8 cellular contexts compared by ENCODE assay signal in the genomic region with DNA sequence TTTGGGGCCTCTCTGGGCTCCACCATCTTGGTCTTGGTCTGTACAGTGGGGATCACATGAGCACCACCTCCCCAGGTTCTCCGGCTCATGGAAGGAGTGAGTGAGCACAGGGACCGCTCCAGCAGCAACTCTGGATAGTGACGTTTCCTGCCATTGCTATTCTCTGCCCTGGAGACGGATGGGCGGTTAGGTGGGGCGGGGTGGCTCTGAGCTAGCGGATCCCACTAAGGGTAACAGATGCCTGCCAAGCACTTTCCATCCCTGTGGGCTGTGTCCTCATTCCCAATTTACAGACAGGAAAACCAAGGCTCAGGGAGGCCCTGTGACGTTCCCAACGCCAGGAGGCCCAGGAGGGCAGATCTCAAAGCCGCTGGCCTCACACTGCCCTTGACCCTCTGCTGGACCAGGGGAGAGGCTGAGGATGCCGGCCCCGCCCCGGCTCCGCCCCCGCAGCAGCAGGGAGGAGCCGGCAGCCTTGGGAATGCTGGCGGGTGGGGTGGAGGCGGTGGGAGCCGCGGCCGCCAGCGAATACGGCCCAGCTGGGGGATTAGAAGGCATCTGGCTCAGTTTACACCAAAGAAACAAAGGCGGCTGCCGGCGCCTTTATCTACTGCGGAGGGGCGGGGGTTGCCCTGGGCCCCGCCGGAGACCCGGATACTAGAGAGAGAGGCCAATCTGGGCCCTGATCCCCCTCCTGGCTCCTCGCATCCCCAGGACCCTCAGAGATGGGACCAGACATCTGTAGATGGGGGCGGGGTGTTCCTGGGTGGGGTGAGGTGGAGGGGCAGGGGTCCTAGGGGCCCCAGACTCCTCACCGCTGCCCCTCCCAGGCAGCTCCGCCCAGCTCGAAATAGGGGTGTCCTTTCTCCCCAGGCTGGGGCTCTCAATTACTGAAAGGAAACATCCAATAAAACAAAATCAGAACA.
DNase-seq lines count a peak whose midpoint lies in the region; ATAC-seq and TF ChIP-seq lines count a peak whose summit lies in the region.

No MANE protein-coding gene starts in this region.

- in situ Hi-C loops in Panc1 (cut with HindIII; ENCODE audit: low pct_unique_long_range_greater_than_20kb, low sequenced_read_pairs) = no loop called here

- intact Hi-C loops in Panc1 (cut with micrococcal nuclease; ENCODE audit: unreplicated experiment) (loop anchor here (10.0 kb wide), 1 partner anchor 120 kb away; a partner anchor contains a TSS), posterior vena cava (cut with DNase I) (loop anchor here in 1 of 2 donors (10.0 kb wide), 2 partner anchors 60 to 100 kb away; no protein-coding TSS in a partner anchor)

- no peaks in the 10 kb centered on the region for H3K36me3 ChIP-seq in Panc1 (ENCODE audit: control insufficient read depth, insufficient read depth, low read length)

- H3K4me3 ChIP-seq in Panc1 (ENCODE audit: low read depth in 2 of 2, low read length in 2 of 2) = peak overlapping the region; percentile 43 to 46

- H3K36me3 Mint-ChIP-seq in activated T-cell treated with anti-CD3 and anti-CD28 coated beads, Interleukin-2, amount 50 U/mL, for 24 hours (ENCODE audit: low read depth) = no peaks in the 10 kb centered on the region

- peak; percentile 41 for DNase-seq in DMS153 treated with DMSO at 0.1 percent for 48 hours (lab: John Stamatoyannopoulos, UW; ENCODE audit: unreplicated experiment)
- DNase-seq in Panc1 (ENCODE audit: low read depth, low spot score) = no peak
- DNase-seq in foreskin keratinocyte = no peak
- DNase-seq in posterior vena cava (ENCODE audit: low spot score) = peak; percentile 88
- no peak for DNase-seq in MV-4-11 (lab: John Stamatoyannopoulos, UW)
- DNase-seq in NCI-H345 treated with DMSO at 0.1 percent for 48 hours (lab: John Stamatoyannopoulos, UW; ENCODE audit: unreplicated experiment) = no peak
- no peak for DNase-seq in activated T-cell treated with anti-CD3 and anti-CD28 coated beads, Interleukin-2, amount 50 U/mL, for 24 hours

- no TSS peak for BruUV-seq in Panc1 (replicated peaks; lab: Mats Ljungman, UMichigan)

- POLR2A ChIA-PET in Panc1 (lab: Charles Lee) = no interaction called here

- H3K4me3 Mint-ChIP-seq in activated T-cell treated with anti-CD3 and anti-CD28 coated beads, Interleukin-2, amount 50 U/mL, for 24 hours = no peak overlapping the region

- 0 out of 2 replicates have a peak overlapping the region, but pooled peaks have one; percentile 23 for H3K27ac ChIP-seq in Panc1 (ENCODE audit: low read length)
- no peak overlapping the region for H3K27ac ChIP-seq in foreskin keratinocyte

- H3K4me1 ChIP-seq in Panc1 (ENCODE audit: control insufficient read depth, insufficient read depth, low read length) (peaks cover 4% of the 10 kb centered on the region; the same call in 1 of the 2 replicates), foreskin keratinocyte (no peaks in the 10 kb centered on the region)

- no peaks in the 10 kb centered on the region for H3K9me3 ChIP-seq in Panc1 (ENCODE audit: control insufficient read depth, insufficient read depth, low read depth, low read length)

- H3K27me3 ChIP-seq in Panc1 (ENCODE audit: control insufficient read depth, insufficient read depth, low read length) (no peaks in the 10 kb centered on the region), foreskin keratinocyte (peaks cover 49% of the 10 kb centered on the region)

- TF ChIP-seq CTCF in Panc1 (IDR thresholded peaks at IDR 0.05) (no peak), foreskin keratinocyte (conservative IDR thresholded peaks at IDR 0.05) (no peak)

- peaks cover 4% of the 10 kb centered on the region for H3K4me1 Mint-ChIP-seq in activated T-cell treated with anti-CD3 and anti-CD28 coated beads, Interleukin-2, amount 50 U/mL, for 24 hours (ENCODE audit: low read depth)

- ATAC-seq in Panc1 = peak; percentile 79
- ATAC-seq in foreskin keratinocyte = peak; percentile 25
- ATAC-seq in GM21423 (IDR thresholded peaks at IDR 0.05; ENCODE audit: unreplicated experiment) = no peak

- CTCF ChIA-PET in Panc1 (lab: Charles Lee) = interaction anchor here (0.7 kb wide), 1 partner anchor 19 kb away, joined by 7 read pairs; no protein-coding TSS in a partner anchor

- H3K27me3 Mint-ChIP-seq in activated T-cell treated with anti-CD3 and anti-CD28 coated beads, Interleukin-2, amount 50 U/mL, for 24 hours = peaks cover 45% of the 10 kb centered on the region

- H3K9me3 Mint-ChIP-seq in activated T-cell treated with anti-CD3 and anti-CD28 coated beads, Interleukin-2, amount 50 U/mL, for 24 hours = no peaks in the 10 kb centered on the region

- no peak overlapping the region for H3K27ac Mint-ChIP-seq in activated T-cell treated with anti-CD3 and anti-CD28 coated beads, Interleukin-2, amount 50 U/mL, for 24 hours

Comparison
In these comparisons a context has a peak if more than half of its experiments do, and no peak if none do; other contexts are left out.
1. DNase-seq: peak in DMS153 treated with DMSO at 0.1 percent for 48 hours (single experiment) and posterior vena cava (single experiment); none in Panc1 (single experiment), foreskin keratinocyte (0 of 2), MV-4-11 (single experiment), NCI-H345 treated with DMSO at 0.1 percent for 48 hours (single experiment) and activated T-cell treated with anti-CD3 and anti-CD28 coated beads, Interleukin-2, amount 50 U/mL, for 24 hours (single experiment).